8 cellular contexts compared by ENCODE assay signal in the genomic region with DNA sequence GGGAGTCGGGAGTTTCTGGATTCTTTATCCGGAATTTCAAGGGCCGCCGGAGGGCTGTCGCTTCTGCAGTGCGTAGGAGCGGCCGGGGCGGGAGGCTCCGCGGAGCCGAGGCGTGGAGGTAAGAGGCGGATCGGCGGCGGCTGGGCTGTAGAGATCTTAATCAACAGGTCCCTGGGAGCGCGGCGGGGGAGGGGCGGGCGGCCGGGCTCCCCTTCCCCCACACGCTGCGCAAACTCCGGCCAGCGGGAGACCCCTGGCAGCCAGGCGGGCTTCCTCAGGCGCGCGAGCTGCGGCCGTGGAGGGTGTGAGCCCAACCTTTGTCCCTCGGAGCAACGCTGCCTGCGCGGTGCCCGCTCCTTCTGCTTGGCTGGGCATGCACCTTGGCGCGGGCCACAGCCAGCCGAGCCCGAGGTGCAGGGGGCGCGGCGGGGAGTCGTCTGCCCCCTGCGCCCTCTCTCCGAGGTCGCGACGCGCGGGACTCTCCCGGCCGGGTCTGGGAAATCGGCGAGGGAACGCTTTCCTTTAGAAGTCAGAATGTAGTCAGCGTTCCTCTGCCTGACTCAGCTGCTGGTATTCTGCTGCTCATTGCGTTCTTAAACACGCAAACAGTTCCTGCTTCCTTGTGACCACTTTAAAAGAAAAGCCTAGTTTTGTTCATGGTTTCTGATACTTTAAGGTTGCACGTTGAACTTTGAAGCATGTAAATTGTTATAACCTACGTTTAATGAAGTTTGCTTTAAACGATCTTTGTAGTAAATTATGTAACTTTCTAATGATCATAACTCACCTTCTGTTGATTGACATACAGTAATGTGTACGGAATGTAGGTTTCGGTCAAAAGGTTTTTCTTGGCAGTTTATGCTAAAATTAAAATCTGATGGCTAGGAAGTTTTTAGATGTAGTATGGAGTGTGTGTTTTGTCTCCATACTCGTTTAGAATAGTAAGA. TPM values are rescaled to one million over a fixed set of nuclear protein-coding genes. Genes with fewer than 3 reads are reported as not detected.
DNase-seq lines count a peak whose midpoint lies in the region; FAIRE-seq and TF ChIP-seq lines count a peak whose summit lies in the region.

Gene PALS1 (plus strand): TSS at position 20 of the 947 bp plus-strand sequence. CDS start 37,736 bp downstream, outside the sequence.

- TF ChIP-seq POLR2A in H54 (IDR thresholded peaks at IDR 0.05; ENCODE audit: low read depth, low read length) (0 out of 2 replicates have a peak, but pooled peaks have one; percentile 11), erythroblast (IDR thresholded peaks at IDR 0.05; ENCODE audit: low read length) (peak; percentile 14)

- no peaks in the 10 kb centered on the region for H3K9me2 ChIP-seq in Karpas-422 (replicated peaks; ENCODE audit: insufficient read depth, low read length)

- H3K79me2 ChIP-seq in Karpas-422 (ENCODE audit: low read length), result 0 out of 2 replicates have a peak, but pooled peaks cover 7% of the 10 kb centered on the region

- TF ChIP-seq CTCF in WERI-Rb-1 (IDR thresholded peaks at IDR 0.05; ENCODE audit: low read depth, low read length), result 0 out of 2 replicates have a peak, but pooled peaks have one; percentile 1

- no peaks in the 10 kb centered on the region for H3K36me3 ChIP-seq in Karpas-422 (ENCODE audit: insufficient read depth, low read length)
- no peaks in the 10 kb centered on the region for H3K36me3 ChIP-seq in WERI-Rb-1

- H3K4me3 ChIP-seq in Karpas-422 (ENCODE audit: low read length), result peak within 1 kb of the TSS; percentile 79
- peak within 1 kb of the TSS; percentile 82 for H3K4me3 ChIP-seq in WERI-Rb-1 (ENCODE audit: low read depth, low read length)

- H3K4me2 ChIP-seq in Karpas-422 (ENCODE audit: low read depth, low read length, poor library complexity, severe bottlenecking), result peak within 1 kb of the TSS; percentile 87

- H3K4me1 ChIP-seq in Karpas-422 (ENCODE audit: low read length), result peaks cover 20% of the 10 kb centered on the region

- peak within 1 kb of the TSS; percentile 97 for H2AFZ ChIP-seq in Karpas-422 (ENCODE audit: low read length)

- DNase-seq in SIG-M5 treated with dmso at 0.1 percent for 504 hours (lab: John Stamatoyannopoulos, UW; ENCODE audit: unreplicated experiment), result peak; percentile 58
- no peak for DNase-seq in SIG-M5 (lab: John Stamatoyannopoulos, UW)
- peak; percentile 15 for DNase-seq in H54 (ENCODE audit: insufficient read length, low spot score)
- peak; percentile 45 for DNase-seq in Karpas-422
- no peak for DNase-seq in WERI-Rb-1
- no peak for DNase-seq in erythroblast (lab: John Stamatoyannopoulos, UW)
- DNase-seq in middle frontal gyrus (ENCODE audit: extremely low spot score, low spot score), result peak; percentile 20
- peak; percentile 73 for DNase-seq in stromal cell of bone marrow (ENCODE audit: low read depth)

- no peak for FAIRE-seq in H54 (lab: Jason Lieb, UNC)

- H3K27me3 ChIP-seq in Karpas-422 (ENCODE audit: low read length) (no peaks in the 10 kb centered on the region), WERI-Rb-1 (ENCODE audit: insufficient read depth, low read depth, severe bottlenecking) (no peaks in the 10 kb centered on the region)

- peak within 1 kb of the TSS; percentile 84 for H3K9ac ChIP-seq in Karpas-422 (ENCODE audit: low read length)

- no peak within 1 kb of the TSS for H3K27ac ChIP-seq in Karpas-422 (ENCODE audit: low read length)
- peak within 1 kb of the TSS; percentile 92 for H3K27ac ChIP-seq in WERI-Rb-1

- H3K9me3 ChIP-seq in Karpas-422 (ENCODE audit: low read length), result no peaks in the 10 kb centered on the region
- H3K9me3 ChIP-seq in WERI-Rb-1 (ENCODE audit: severe bottlenecking), result no peaks in the 10 kb centered on the region

- H4K20me1 ChIP-seq in Karpas-422 (ENCODE audit: insufficient read depth, low read depth, low read length), result peaks cover 19% of the 10 kb centered on the region

RNA-seq across cellular contexts. Expression of gene PALS1, which starts in this region (rescaled TPM):
- total RNA-seq in Karpas-422 (2014; rRNA removed; shearing (Covaris generic); ENCODE audit: low replicate concordance), result 3.8 and 6.2 TPM in 2 replicates

Comparison
In these comparisons a context has a peak if more than half of its experiments do, and no peak if none do; other contexts are left out.
1. DNase-seq: peak in SIG-M5 treated with dmso at 0.1 percent for 504 hours (single experiment), H54 (single experiment), Karpas-422 (single experiment), middle frontal gyrus (single experiment) and stromal cell of bone marrow (single experiment); none in SIG-M5 (single experiment), WERI-Rb-1 (single experiment) and erythroblast (0 of 2).